In genomic region chr16:55341681-55342080, GRCh38 we compare ENCODE assay signal across 37 cellular contexts. TPM values are rescaled to one million over a fixed set of nuclear protein-coding genes. Genes with fewer than 3 reads are reported as not detected.
"Had no signal": no experiment of that assay in that cellular context is flagged by ENCODE, and none has a peak within 500 bp of the region (broad histone marks: within the 10 kb centered on the region; RNA-seq: fewer than 3 reads in every experiment).

No MANE protein-coding gene starts in this region.

- H3K9me3 ChIP-seq: MG63 had no signal

- H3K4me3 ChIP-seq: MG63 had no signal

- DNase-seq: Karpas-422, Kasumi-1, MG63, MM.1S, MV-4-11, NCI-H1048, NCI-H1092, NCI-H1092 treated with DMSO at 0.1 percent for 48 hours, NCI-H1105, NCI-H1105 treated with DMSO at 0.1 percent for 48 hours, NCI-H1417, NCI-H1417 treated with DMSO at 0.1 percent for 48 hours, NCI-H1436, NCI-H1436 treated with DMSO at 0.1 percent for 48 hours, NCI-H146, NCI-H1694, NCI-H1694 treated with DMSO at 0.1 percent for 48 hours, NCI-H187, NCI-H187 treated with DMSO at 0.1 percent for 48 hours, NCI-H1930, NCI-H2029, NCI-H2029 treated with DMSO at 0.1 percent for 48 hours, NCI-H2081, NCI-H2081 treated with DMSO at 0.1 percent for 48 hours, NCI-H2107, NCI-H2171, NCI-H2171 treated with DMSO at 0.1 percent for 48 hours, NCI-H2227 treated with DMSO at 0.1 percent for 48 hours, NCI-H226, NCI-H345, NCI-H446, NCI-H446 treated with DMSO at 0.1 percent for 48 hours, NCI-H510A, NCI-H510A treated with DMSO at 0.1 percent for 48 hours had no signal

- H3K36me3 ChIP-seq: MG63 had no signal

RNA-seq across cellular contexts. Expression of gene IRX6, which starts 17.7 kb away (rescaled TPM):
- total RNA-seq: M059J, MCF 10A, NCI-H460 had no signal
